ENCODE assay signal across 8 cellular contexts in genomic region chr17:8382052-8382879, GRCh38. TPM values are rescaled to one million over a fixed set of nuclear protein-coding genes. Genes with fewer than 3 reads are reported as not detected.
DNase-seq lines count a peak whose midpoint lies in the region; ATAC-seq and TF ChIP-seq lines count a peak whose summit lies in the region.

No MANE protein-coding gene starts in this region.

- H3K79me2 ChIP-seq in fibroblast of lung (ENCODE audit: control insufficient read depth, insufficient read depth, low read length): peaks cover 39% of the 10 kb centered on the region

- no peak for ATAC-seq in HG03196 (IDR thresholded peaks at IDR 0.05; ENCODE audit: unreplicated experiment)
- no peak for ATAC-seq in GM19455 (IDR thresholded peaks at IDR 0.05; ENCODE audit: unreplicated experiment)

- H3K4me2 ChIP-seq in fibroblast of lung (ENCODE audit: extremely low read depth, insufficient read depth, low read length): peak overlapping the region; percentile 81

- CTCF ChIA-PET in RWPE1 (lab: Yijun Ruan, JAX): interaction anchor here (0.6 kb wide), 2 partner anchors 9 to 1338 kb away, joined by 3 to 6 read pairs; no protein-coding TSS in a partner anchor

- no peaks in the 10 kb centered on the region for H3K9me3 ChIP-seq in fibroblast of lung (ENCODE audit: control insufficient read depth, insufficient read depth, low read depth, low read length)

- in situ Hi-C loops in GM13976 (cut with MboI; ENCODE audit: low sequenced_read_pairs, unreplicated experiment): no loop called here

- DNase-seq in H7 (no peak), RWPE1 (ENCODE audit: low spot score) (no peak), fibroblast of lung (ENCODE audit: low read depth in 2 of 2) (peak in 1 of 2 donors; percentile 32), GM13976 (ENCODE audit: low spot score) (no peak)
- DNase-seq in activated effector memory CD4-positive, alpha-beta T cell treated with Interleukin-2 at 50 U/mL for 16 hours: no peak

- no peaks in the 10 kb centered on the region for H3K27me3 ChIP-seq in H7 (ENCODE audit: control insufficient read depth, insufficient read depth, low read length)
- H3K27me3 ChIP-seq in fibroblast of lung (ENCODE audit: control insufficient read depth, insufficient read depth, low read length): no peaks in the 10 kb centered on the region
- no peaks in the 10 kb centered on the region for H3K27me3 ChIP-seq in rectal smooth muscle tissue (ENCODE audit: control insufficient read depth, insufficient read depth, low read length)

- no peaks in the 10 kb centered on the region for H4K20me1 ChIP-seq in fibroblast of lung (ENCODE audit: control insufficient read depth, extremely low read depth, insufficient read depth, low read length)

- TF ChIP-seq CTCF in RWPE1 (conservative IDR thresholded peaks at IDR 0.05; ENCODE audit: low read depth) (no peak), fibroblast of lung (conservative IDR thresholded peaks at IDR 0.05 in 1 of 2, IDR thresholded peaks at IDR 0.05 in 1 of 2; ENCODE audit: low read depth in 1 of 2, low read length in 2 of 2) (no peak), GM13976 (IDR thresholded peaks at IDR 0.05; ENCODE audit: borderline replicate concordance, control extremely low read depth, extremely low read depth, insufficient read depth, missing control alignments) (no peak)

- no peak overlapping the region for H2AFZ ChIP-seq in fibroblast of lung (ENCODE audit: low read length)

- POLR2A ChIA-PET in RWPE1 (lab: Yijun Ruan, JAX; ENCODE audit: low non-redundant PET): no interaction called here

- H3K27ac ChIP-seq in RWPE1 (peak overlapping the region; percentile 88), fibroblast of lung (ENCODE audit: insufficient read depth, low read length) (peak overlapping the region; percentile 74), rectal smooth muscle tissue (ENCODE audit: low read depth, low read length) (peak overlapping the region; percentile 79)

- H3K9ac ChIP-seq in fibroblast of lung (ENCODE audit: insufficient read depth, low read length) (peak overlapping the region; percentile 63), rectal smooth muscle tissue (ENCODE audit: low read length) (peak overlapping the region; percentile 56)

- peaks cover 14% of the 10 kb centered on the region for H3K4me1 ChIP-seq in fibroblast of lung (ENCODE audit: control insufficient read depth, extremely low read depth, insufficient read depth, low read length)
- peaks cover 4% of the 10 kb centered on the region for H3K4me1 ChIP-seq in rectal smooth muscle tissue (ENCODE audit: control insufficient read depth, insufficient read depth, low read length)

- H3K36me3 ChIP-seq in H7 (replicated peaks; ENCODE audit: control insufficient read depth, insufficient read depth, low read length): peaks cover 35% of the 10 kb centered on the region
- peaks cover 8% of the 10 kb centered on the region for H3K36me3 ChIP-seq in fibroblast of lung (ENCODE audit: control insufficient read depth, insufficient read depth, low read length)
- H3K36me3 ChIP-seq in rectal smooth muscle tissue (ENCODE audit: control insufficient read depth, insufficient read depth, low read length): peaks cover 14% of the 10 kb centered on the region

- peak overlapping the region; percentile 88 for H3K4me3 ChIP-seq in H7 (ENCODE audit: insufficient read depth, low read depth, low read length)
- H3K4me3 ChIP-seq in fibroblast of lung (replicated peaks in 1 of 4; ENCODE audit: control extremely low read depth in 1 of 4, insufficient read depth in 1 of 4, low read depth in 3 of 4, low read length in 4 of 4): peak overlapping the region; percentile 78 to 99 (median 91)
- peak overlapping the region; percentile 86 for H3K4me3 ChIP-seq in rectal smooth muscle tissue (ENCODE audit: low read length)

RNA-seq across cellular contexts. Expression of gene RPL26, which starts 0.7 kb away (rescaled TPM):
- total RNA-seq in H7 (2014; rRNA removed; shearing (Covaris generic)): 1,833 and 2,305 TPM in 2 replicates
- total RNA-seq in fibroblast of lung: 2,663 and 4,635 TPM in 2 replicates
- polyA plus RNA-seq in fibroblast of lung: 3,934 and 4,116 TPM in 2 replicates
- polyA plus RNA-seq in fibroblast of lung (2012): 2,483 and 2,977 TPM in 2 replicates
- 89.9 and 95.0 TPM in 2 replicates for polyA minus RNA-seq in fibroblast of lung (ENCODE audit: low replicate concordance)

RNA-seq across cellular contexts. Expression of gene RNF222, which starts 15.4 kb away (rescaled TPM):
- not detected in 2 replicates for total RNA-seq in H7 (2014; rRNA removed; shearing (Covaris generic))
- not detected in 2 replicates for total RNA-seq in fibroblast of lung
- not detected in 2 replicates for polyA plus RNA-seq in fibroblast of lung
- not detected in 2 replicates for polyA plus RNA-seq in fibroblast of lung (2012)
- not detected in 2 replicates for polyA minus RNA-seq in fibroblast of lung (ENCODE audit: low replicate concordance)

RNA-seq across cellular contexts. Expression of gene ODF4, which starts 42.6 kb away (rescaled TPM):
- total RNA-seq in H7 (2014; rRNA removed; shearing (Covaris generic)): not detected in 2 replicates
- total RNA-seq in fibroblast of lung: not detected in 2 replicates
- polyA plus RNA-seq in fibroblast of lung: not detected in 2 replicates
- polyA plus RNA-seq in fibroblast of lung (2012): not detected in 2 replicates
- not detected in 2 replicates for polyA minus RNA-seq in fibroblast of lung (ENCODE audit: low replicate concordance)

RNA-seq across cellular contexts. Expression of gene NDEL1, which starts 53.4 kb away (rescaled TPM):
- 18.6 and 32.8 TPM in 2 replicates for total RNA-seq in H7 (2014; rRNA removed; shearing (Covaris generic))
- total RNA-seq in fibroblast of lung: 34.9 and 45.4 TPM in 2 replicates
- polyA plus RNA-seq in fibroblast of lung: 67.3 and 88.6 TPM in 2 replicates
- 39.3 and 52.2 TPM in 2 replicates for polyA plus RNA-seq in fibroblast of lung (2012)
- polyA minus RNA-seq in fibroblast of lung (ENCODE audit: low replicate concordance): 30.5 and 37.9 TPM in 2 replicates
